Comparison of ENCODE assay signal across 11 cellular contexts in genomic region chr17:9890124-9890523, GRCh38. TPM values are rescaled to one million over a fixed set of nuclear protein-coding genes. Genes with fewer than 3 reads are reported as not detected.
DNase-seq lines count a peak whose midpoint lies in the region; ATAC-seq and TF ChIP-seq lines count a peak whose summit lies in the region.
"Had no signal": no experiment of that assay in that cellular context is flagged by ENCODE, and none has a peak within 500 bp of the region (broad histone marks: within the 10 kb centered on the region; RNA-seq: fewer than 3 reads in every experiment).

No MANE protein-coding gene starts in this region.

- H3K4me1 ChIP-seq in mammary epithelial cell (ENCODE audit: insufficient read depth, low read length): no peaks in the 10 kb centered on the region
- H3K4me1 ChIP-seq in neural progenitor cell: no peaks in the 10 kb centered on the region

- peak overlapping the region; percentile 4 for H3K27ac Mint-ChIP-seq in neural progenitor cell

- H3K27me3 ChIP-seq in mammary epithelial cell (ENCODE audit: insufficient read depth, low read length) (no peaks in the 10 kb centered on the region), neural progenitor cell (no peaks in the 10 kb centered on the region)

- CTCF ChIA-PET in mammary epithelial cell (lab: Charles Lee; ENCODE audit: low non-redundant PET): no interaction called here

- H3K27ac ChIP-seq in mammary epithelial cell (ENCODE audit: insufficient read depth, low read depth, low read length) (no peak overlapping the region), neural progenitor cell (no peak overlapping the region)

- no TSS peak for BruUV-seq in mammary epithelial cell (replicated peaks; lab: Mats Ljungman, UMichigan)

- no peaks in the 10 kb centered on the region for H3F3A ChIP-seq in neural progenitor cell (ENCODE audit: low read depth)

- no peaks in the 10 kb centered on the region for H3K36me3 Mint-ChIP-seq in neural progenitor cell

- peaks cover 4% of the 10 kb centered on the region for H3K27me3 Mint-ChIP-seq in neural progenitor cell (ENCODE audit: insufficient read depth, low read depth)

- no peaks in the 10 kb centered on the region for H3K9me3 Mint-ChIP-seq in neural progenitor cell
- H3K9me3 Mint-ChIP-seq: central memory CD8-positive, alpha-beta T cell had no signal

- no peak for DNase-seq in mammary epithelial cell
- peak; percentile 75 for DNase-seq in neural progenitor cell (ENCODE audit: low spot score)
- no peak for DNase-seq in cortex of kidney (lab: John Stamatoyannopoulos, UW)
- no peak for DNase-seq in activated CD4-positive, CD25-positive, alpha-beta regulatory T cell treated with anti-CD3 and anti-CD28 coated beads, Interleukin-2, amount 50 U/mL, for 72 hours
- no peak for DNase-seq in activated CD4-positive, alpha-beta T cell treated with anti-CD3 and anti-CD28 coated beads, Interleukin-2, amount 50 U/mL, for 4 hours
- DNase-seq: stimulated activated CD4-positive, alpha-beta T cell treated with anti-CD3 and anti-CD28 coated beads, Interleukin-12 subunit alpha, Interleukin-12 subunit beta, amount 100 ng/mL, for 4 hours had no signal

- H4K20me1 ChIP-seq in mammary epithelial cell (ENCODE audit: insufficient read depth, low read length) (no peaks in the 10 kb centered on the region), neural progenitor cell (ENCODE audit: low read depth) (no peaks in the 10 kb centered on the region)

- peak; percentile 74; the same call in 1 of the 2 replicates for TF ChIP-seq CTCF in GM12874 (IDR thresholded peaks at IDR 0.05; ENCODE audit: insufficient read depth, low read depth, low read length)
- peak; percentile 56 for TF ChIP-seq CTCF in LNCAP (IDR thresholded peaks at IDR 0.05)
- peak; percentile 3 to 36 for TF ChIP-seq CTCF in mammary epithelial cell (conservative IDR thresholded peaks at IDR 0.05 in 1 of 2, IDR thresholded peaks at IDR 0.05 in 1 of 2; ENCODE audit: extremely low read depth in 1 of 2, insufficient read depth in 1 of 2, low read depth in 1 of 2, low read length in 2 of 2)
- peak; percentile 81 for TF ChIP-seq CTCF in neural progenitor cell (IDR thresholded peaks at IDR 0.05)

- H2AFZ ChIP-seq in mammary epithelial cell (ENCODE audit: low read depth, low read length): no peak overlapping the region
- no peak overlapping the region for H2AFZ ChIP-seq in neural progenitor cell (replicated peaks)

- no peaks in the 10 kb centered on the region for H3K36me3 ChIP-seq in mammary epithelial cell (ENCODE audit: insufficient read depth, low read length)
- H3K36me3 ChIP-seq in neural progenitor cell: no peaks in the 10 kb centered on the region

- H3K9me3 ChIP-seq in mammary epithelial cell (replicated peaks; ENCODE audit: insufficient read depth, low read length): peaks cover 4% of the 10 kb centered on the region
- H3K9me3 ChIP-seq in neural progenitor cell (ENCODE audit: low read depth): no peaks in the 10 kb centered on the region

- H3K4me3 ChIP-seq in mammary epithelial cell (replicated peaks in 1 of 3; ENCODE audit: insufficient read depth in 1 of 3, low read depth in 2 of 3, low read length in 3 of 3) (no peak overlapping the region), neural progenitor cell (no peak overlapping the region)

- no peak overlapping the region for H3K9ac ChIP-seq in mammary epithelial cell (ENCODE audit: insufficient read depth, low read length)
- no peak overlapping the region for H3K9ac ChIP-seq in neural progenitor cell

- in situ Hi-C loops in mammary epithelial cell (cut with MboI; ENCODE audit: low sequenced_read_pairs in 2 of 2): no loop called here

- no peak for ATAC-seq in GM18870 (IDR thresholded peaks at IDR 0.05; ENCODE audit: unreplicated experiment)

- dilution Hi-C loops in mammary epithelial cell (cut with HindIII; ENCODE audit: low sequenced_read_pairs): no loop called here

- H3K4me2 ChIP-seq in mammary epithelial cell (ENCODE audit: insufficient read depth, low read depth, low read length) (no peak overlapping the region), neural progenitor cell (no peak overlapping the region)

- intact Hi-C loops in mammary epithelial cell (cut with micrococcal nuclease): no loop called here

- peaks cover 3% of the 10 kb centered on the region for H3K4me1 Mint-ChIP-seq in neural progenitor cell
- H3K4me1 Mint-ChIP-seq: central memory CD8-positive, alpha-beta T cell had no signal

- H3K79me2 ChIP-seq in mammary epithelial cell (ENCODE audit: insufficient read depth, low read length) (no peaks in the 10 kb centered on the region), neural progenitor cell (ENCODE audit: low read depth) (no peaks in the 10 kb centered on the region)

- H3K4me3 Mint-ChIP-seq in neural progenitor cell: no peak overlapping the region
- H3K4me3 Mint-ChIP-seq: central memory CD8-positive, alpha-beta T cell had no signal

- 0% methylated on average over 1 of the region's 2 CpGs for WGBS in mammary epithelial cell (ENCODE audit: low coverage, missing lambda C conversion rate)

RNA-seq across cellular contexts. Expression of gene RCVRN, which starts 14.9 kb away (rescaled TPM):
- not detected for total RNA-seq in mammary epithelial cell
- not detected for polyA plus RNA-seq in mammary epithelial cell
- polyA minus RNA-seq in mammary epithelial cell: not detected
- not detected in 2 replicates for total RNA-seq in neural progenitor cell (ENCODE audit: low replicate concordance)
- total RNA-seq: LHCN-M2 had no signal

Comparison
In these comparisons a context has a peak if more than half of its experiments do, and no peak if none do; other contexts are left out.
1. CTCF ChIP-seq: peak in every context shown above with its lines; median percentile 81 in neural progenitor cell; 74 in GM12874; 56 in LNCAP; 20 in mammary epithelial cell.